Comparison of ENCODE assay signal across 15 cellular contexts in genomic region chr5:74322944-74323343, GRCh38.
"Had no signal": no experiment of that assay in that cellular context is flagged by ENCODE, and none has a peak within 500 bp of the region (broad histone marks: within the 10 kb centered on the region; RNA-seq: fewer than 3 reads in every experiment).

No MANE protein-coding gene starts in this region.

- H2AFZ ChIP-seq: hepatocyte, neural progenitor cell had no signal

- H3K9ac ChIP-seq: neural progenitor cell had no signal

- DNase-seq: activated CD4-positive, alpha-beta T cell treated with anti-CD3 and anti-CD28 coated beads, Interleukin-2, amount 50 U/mL, for 1 hour; activated naive CD4-positive, alpha-beta T cell treated with anti-CD3 and anti-CD28 coated beads, Interleukin-2, amount 10 ng/mL, durations not matched to agents 7 days and 5 days; activated T-cell treated with anti-CD3 and anti-CD28 coated beads, Interleukin-2, amount 50 U/mL, for 1 hour; islet precursor cell; ovary; stimulated activated CD4-positive, alpha-beta T cell treated with anti-CD3 and anti-CD28 coated beads, Interleukin-12 subunit alpha, Interleukin-12 subunit beta, amount 100 ng/mL, for 4 hours; stimulated activated CD4-positive, alpha-beta T cell treated with anti-CD3 and anti-CD28 coated beads, Interleukin-2, amount 100 ng/mL, for 24 hours had no signal

- H3K36me3 Mint-ChIP-seq: activated naive CD4-positive, alpha-beta T cell treated with anti-CD3 and anti-CD28 coated beads, Interleukin-2, amount 10 ng/mL, durations not matched to agents 7 days and 5 days; mesothelial cell of epicardium; neural progenitor cell; stimulated activated effector memory CD8-positive, alpha-beta T cell treated with anti-CD3 and anti-CD28 coated beads, Interleukin-12 subunit alpha, Interleukin-12 subunit beta, amount 100 ng/mL, for 72 hours had no signal

- H3K4me2 ChIP-seq: hepatocyte, neural progenitor cell had no signal

- H3K4me3 ChIP-seq: ascending aorta, hepatocyte, lung, neural progenitor cell, ovary, thoracic aorta had no signal

- H3K27me3 ChIP-seq: ascending aorta, hepatocyte, neural progenitor cell, ovary had no signal

- H3K9me3 Mint-ChIP-seq: activated naive CD4-positive, alpha-beta T cell treated with anti-CD3 and anti-CD28 coated beads, Interleukin-2, amount 10 ng/mL, durations not matched to agents 7 days and 5 days; neural progenitor cell; stimulated activated effector memory CD8-positive, alpha-beta T cell treated with anti-CD3 and anti-CD28 coated beads, Interleukin-12 subunit alpha, Interleukin-12 subunit beta, amount 100 ng/mL, for 72 hours; T-helper 2 cell treated with Interferon-gamma antibody and Interleukin-4, amounts not matched to agents 5 μg/mL and 100 μg/mL, for 36 hours had no signal

- H3K27ac Mint-ChIP-seq: activated naive CD4-positive, alpha-beta T cell treated with anti-CD3 and anti-CD28 coated beads, Interleukin-2, amount 10 ng/mL, durations not matched to agents 7 days and 5 days; mesothelial cell of epicardium; stimulated activated effector memory CD8-positive, alpha-beta T cell treated with anti-CD3 and anti-CD28 coated beads, Interleukin-12 subunit alpha, Interleukin-12 subunit beta, amount 100 ng/mL, for 72 hours; T-helper 2 cell treated with Interferon-gamma antibody and Interleukin-4, amounts not matched to agents 5 μg/mL and 100 μg/mL, for 36 hours had no signal

- H3K9me3 ChIP-seq: ascending aorta, ovary, thoracic aorta had no signal

- H3K36me3 ChIP-seq: ascending aorta, neural progenitor cell, ovary, thoracic aorta had no signal

- H3K4me1 ChIP-seq: ascending aorta, neural progenitor cell had no signal

- H3K79me2 ChIP-seq: hepatocyte had no signal

- H3K27ac ChIP-seq: ascending aorta, hepatocyte, neural progenitor cell, ovary, thoracic aorta had no signal

- H3K4me3 Mint-ChIP-seq: activated naive CD4-positive, alpha-beta T cell treated with anti-CD3 and anti-CD28 coated beads, Interleukin-2, amount 10 ng/mL, durations not matched to agents 7 days and 5 days; mesothelial cell of epicardium; stimulated activated effector memory CD8-positive, alpha-beta T cell treated with anti-CD3 and anti-CD28 coated beads, Interleukin-12 subunit alpha, Interleukin-12 subunit beta, amount 100 ng/mL, for 72 hours; T-helper 2 cell treated with Interferon-gamma antibody and Interleukin-4, amounts not matched to agents 5 μg/mL and 100 μg/mL, for 36 hours had no signal
